ENCODE assay signal across 9 cellular contexts in genomic region chr18:79570266-79571201, GRCh38.
DNase-seq lines count a peak whose midpoint lies in the region; ATAC-seq and TF ChIP-seq lines count a peak whose summit lies in the region.
"Had no signal": no experiment of that assay in that cellular context is flagged by ENCODE, and none has a peak within 500 bp of the region (broad histone marks: within the 10 kb centered on the region; RNA-seq: fewer than 3 reads in every experiment).

No MANE protein-coding gene starts in this region.

- H3K27ac ChIP-seq in colonic mucosa (no peak overlapping the region), skeletal muscle tissue (ENCODE audit: low read depth, low read length) (peak overlapping the region; percentile 51)
- H3K27ac ChIP-seq: BLaER1 treated with 17β-estradiol and CSF1 and Interleukin-3, amounts not matched to agents 10 nM and 100 nM had no signal

- H3K4me1 ChIP-seq in colonic mucosa (no peaks in the 10 kb centered on the region), skeletal muscle tissue (ENCODE audit: control insufficient read depth in 3 of 3, insufficient read depth in 3 of 3, low read length in 3 of 3) (peaks cover 19 to 25% (median 20%) of the 10 kb centered on the region in 3 donors)

- intact Hi-C loops in activated CD8-positive, alpha-beta T cell treated with anti-CD3 and anti-CD28 coated beads for 36 hours (cut with micrococcal nuclease), result no loop called here
- intact Hi-C loops in colonic mucosa (cut with DNase I), result no loop called here

- peak; percentile 78 for ATAC-seq in activated CD8-positive, alpha-beta T cell treated with anti-CD3 and anti-CD28 coated beads for 36 hours
- no peak for ATAC-seq in activated CD8-positive, alpha-beta T cell treated with anti-CD3 and anti-CD28 coated beads, Interleukin-2, amount 10 ng/mL, durations not matched to agents 7 days and 5 days
- ATAC-seq in GM19035 (IDR thresholded peaks at IDR 0.05; ENCODE audit: unreplicated experiment), result no peak

- CTCF ChIA-PET in activated CD8-positive, alpha-beta T cell treated with anti-CD3 and anti-CD28 coated beads for 36 hours (lab: Charles Lee), result no interaction called here
- CTCF ChIA-PET in activated CD8-positive, alpha-beta T cell treated with anti-CD3 and anti-CD28 coated beads, Interleukin-2, amount 10 ng/mL, durations not matched to agents 7 days and 5 days (lab: Charles Lee), result no interaction called here

- H3K9me3 ChIP-seq in colonic mucosa (no peaks in the 10 kb centered on the region), skeletal muscle tissue (ENCODE audit: control insufficient read depth in 3 of 3, low read length in 3 of 3) (peaks cover 7 to 13% (median 10%) of the 10 kb centered on the region in 3 donors)

- H3K27ac Mint-ChIP-seq in activated CD8-positive, alpha-beta T cell treated with anti-CD3 and anti-CD28 coated beads for 36 hours, result no peak overlapping the region
- H3K27ac Mint-ChIP-seq in activated CD8-positive, alpha-beta T cell treated with anti-CD3 and anti-CD28 coated beads, Interleukin-2, amount 10 ng/mL, durations not matched to agents 7 days and 5 days, result no peak overlapping the region

- H3K36me3 ChIP-seq in colonic mucosa (no peaks in the 10 kb centered on the region), skeletal muscle tissue (ENCODE audit: control insufficient read depth in 3 of 3, insufficient read depth in 3 of 3, low read length in 3 of 3) (peaks cover 0 to 2% (median 0%) of the 10 kb centered on the region in 3 donors)

- peaks cover 2% of the 10 kb centered on the region for H3K27me3 Mint-ChIP-seq in activated CD8-positive, alpha-beta T cell treated with anti-CD3 and anti-CD28 coated beads for 36 hours
- H3K27me3 Mint-ChIP-seq in activated CD8-positive, alpha-beta T cell treated with anti-CD3 and anti-CD28 coated beads, Interleukin-2, amount 10 ng/mL, durations not matched to agents 7 days and 5 days (ENCODE audit: low read depth), result peaks cover 2% of the 10 kb centered on the region

- H3K36me3 Mint-ChIP-seq in activated CD8-positive, alpha-beta T cell treated with anti-CD3 and anti-CD28 coated beads for 36 hours (ENCODE audit: low read depth), result peaks cover 3% of the 10 kb centered on the region
- H3K36me3 Mint-ChIP-seq in activated CD8-positive, alpha-beta T cell treated with anti-CD3 and anti-CD28 coated beads, Interleukin-2, amount 10 ng/mL, durations not matched to agents 7 days and 5 days (ENCODE audit: low read depth), result peaks cover 20% of the 10 kb centered on the region

- no peak overlapping the region for H3K4me3 Mint-ChIP-seq in activated CD8-positive, alpha-beta T cell treated with anti-CD3 and anti-CD28 coated beads for 36 hours
- H3K4me3 Mint-ChIP-seq in activated CD8-positive, alpha-beta T cell treated with anti-CD3 and anti-CD28 coated beads, Interleukin-2, amount 10 ng/mL, durations not matched to agents 7 days and 5 days, result no peak overlapping the region

- H3K9ac ChIP-seq in colonic mucosa (ENCODE audit: low read depth in 2 of 2, low read length in 2 of 2) (no peak overlapping the region), skeletal muscle tissue (ENCODE audit: low read depth in 1 of 3, low read length in 3 of 3) (no peak overlapping the region)
- H3K9ac ChIP-seq: BLaER1 treated with 17β-estradiol and CSF1 and Interleukin-3, amounts not matched to agents 10 nM and 100 nM had no signal

- H3K27me3 ChIP-seq in colonic mucosa, result no peaks in the 10 kb centered on the region
- H3K27me3 ChIP-seq in skeletal muscle tissue (ENCODE audit: control insufficient read depth in 3 of 3, insufficient read depth in 3 of 3, low read length in 3 of 3), result no peaks in the 10 kb centered on the region
- H3K27me3 ChIP-seq: BLaER1 treated with 17β-estradiol and CSF1 and Interleukin-3, amounts not matched to agents 10 nM and 100 nM had no signal

- POLR2A ChIA-PET in activated CD8-positive, alpha-beta T cell treated with anti-CD3 and anti-CD28 coated beads for 36 hours (lab: Charles Lee), result no interaction called here
- POLR2A ChIA-PET in activated CD8-positive, alpha-beta T cell treated with anti-CD3 and anti-CD28 coated beads, Interleukin-2, amount 10 ng/mL, durations not matched to agents 7 days and 5 days (lab: Charles Lee), result no interaction called here

- TF ChIP-seq CTCF in activated CD8-positive, alpha-beta T cell treated with anti-CD3 and anti-CD28 coated beads for 36 hours (IDR thresholded peaks at IDR 0.05), result no peak
- no peak for TF ChIP-seq CTCF in colonic mucosa (IDR thresholded peaks at IDR 0.05)

- H3K4me1 Mint-ChIP-seq in activated CD8-positive, alpha-beta T cell treated with anti-CD3 and anti-CD28 coated beads for 36 hours (ENCODE audit: low read depth), result peaks cover 14% of the 10 kb centered on the region
- peaks cover 14% of the 10 kb centered on the region for H3K4me1 Mint-ChIP-seq in activated CD8-positive, alpha-beta T cell treated with anti-CD3 and anti-CD28 coated beads, Interleukin-2, amount 10 ng/mL, durations not matched to agents 7 days and 5 days (ENCODE audit: low read depth)

- peaks cover 12% of the 10 kb centered on the region for H3K9me3 Mint-ChIP-seq in activated CD8-positive, alpha-beta T cell treated with anti-CD3 and anti-CD28 coated beads for 36 hours
- H3K9me3 Mint-ChIP-seq in activated CD8-positive, alpha-beta T cell treated with anti-CD3 and anti-CD28 coated beads, Interleukin-2, amount 10 ng/mL, durations not matched to agents 7 days and 5 days (ENCODE audit: insufficient read depth), result peaks cover 14% of the 10 kb centered on the region

- DNase-seq in activated CD8-positive, alpha-beta T cell treated with anti-CD3 and anti-CD28 coated beads for 36 hours, result peak; percentile 56
- DNase-seq in activated CD8-positive, alpha-beta T cell treated with anti-CD3 and anti-CD28 coated beads, Interleukin-2, amount 10 ng/mL, durations not matched to agents 7 days and 5 days, result no peak
- DNase-seq in NCI-H2171 treated with DMSO at 0.1 percent for 48 hours (lab: John Stamatoyannopoulos, UW), result peak; percentile 79
- DNase-seq in colonic mucosa, result peak; percentile 16
- no peak for DNase-seq in HT-29 (ENCODE audit: low spot score)
- no peak for DNase-seq in NK-92 treated with Interleukin-12 subunit alpha and Interleukin-12 subunit beta, amount 100 ng/mL, for 24 hours (lab: John Stamatoyannopoulos, UW)

- H3K4me3 ChIP-seq in colonic mucosa (no peak overlapping the region), skeletal muscle tissue (ENCODE audit: low read length in 3 of 3) (no peak overlapping the region)
- H3K4me3 ChIP-seq: BLaER1 treated with 17β-estradiol and CSF1 and Interleukin-3, amounts not matched to agents 10 nM and 100 nM had no signal

Comparison
In these comparisons a context has a peak if more than half of its experiments do, and no peak if none do; other contexts are left out.
1. DNase-seq: peak in activated CD8-positive, alpha-beta T cell treated with anti-CD3 and anti-CD28 coated beads for 36 hours (single experiment), NCI-H2171 treated with DMSO at 0.1 percent for 48 hours (single experiment) and colonic mucosa (single experiment); none in activated CD8-positive, alpha-beta T cell treated with anti-CD3 and anti-CD28 coated beads, Interleukin-2, amount 10 ng/mL, durations not matched to agents 7 days and 5 days (single experiment), HT-29 (single experiment) and NK-92 treated with Interleukin-12 subunit alpha and Interleukin-12 subunit beta, amount 100 ng/mL, for 24 hours (single experiment).